Comparison of ENCODE assay signal across 8 cellular contexts in the genomic region with DNA sequence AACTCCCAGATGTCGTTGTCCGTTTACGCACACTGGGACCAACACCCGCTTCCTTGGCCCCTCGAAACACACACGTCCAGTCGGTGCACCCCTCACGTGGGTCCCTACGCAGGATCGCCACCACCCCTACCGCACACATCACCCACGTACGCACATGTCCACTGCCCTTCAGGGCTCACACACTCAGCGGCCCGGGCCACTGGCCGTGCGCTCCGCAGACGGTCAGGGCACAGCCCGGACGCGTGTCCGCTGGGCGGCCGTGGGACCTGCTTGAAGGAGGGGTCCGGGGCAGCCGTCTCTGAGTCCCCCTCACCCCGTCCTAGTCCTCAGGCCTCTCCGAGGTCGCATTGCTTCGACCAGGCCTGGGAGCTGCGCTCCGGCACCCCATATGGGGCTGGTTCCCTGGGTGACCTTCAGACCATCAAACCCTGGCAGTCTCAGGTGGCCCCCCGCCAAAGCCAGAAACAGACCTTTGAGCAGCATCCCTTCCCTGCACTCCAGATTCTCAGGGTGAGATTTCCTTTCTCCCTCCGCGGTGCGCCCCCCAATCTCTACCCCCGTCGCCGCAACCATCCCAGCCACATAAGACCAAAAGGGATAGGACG. TPM values are rescaled to one million over a fixed set of nuclear protein-coding genes. Genes with fewer than 3 reads are reported as not detected.
DNase-seq lines count a peak whose midpoint lies in the region; ATAC-seq, FAIRE-seq and TF ChIP-seq lines count a peak whose summit lies in the region.

No MANE protein-coding gene starts in this region.

- H3K9me3 Mint-ChIP-seq in activated naive CD8-positive, alpha-beta T cell treated with anti-CD3 and anti-CD28 coated beads, Interleukin-2, amount 50 U/mL, for 24 hours = no peaks in the 10 kb centered on the region

- H3K36me3 ChIP-seq in HUES64 (ENCODE audit: insufficient read depth, low read length) = peaks cover 4% of the 10 kb centered on the region
- H3K36me3 ChIP-seq in iPS-20b (ENCODE audit: insufficient read depth, low read depth, low read length) = peaks cover 8% of the 10 kb centered on the region

- peaks cover 41% of the 10 kb centered on the region for H3K27me3 Mint-ChIP-seq in activated naive CD8-positive, alpha-beta T cell treated with anti-CD3 and anti-CD28 coated beads, Interleukin-2, amount 50 U/mL, for 24 hours

- peaks cover 25% of the 10 kb centered on the region for H3K4me1 Mint-ChIP-seq in activated naive CD8-positive, alpha-beta T cell treated with anti-CD3 and anti-CD28 coated beads, Interleukin-2, amount 50 U/mL, for 24 hours

- H3K9me3 ChIP-seq in HUES64 (ENCODE audit: insufficient read depth, low read depth, low read length) = no peaks in the 10 kb centered on the region
- H3K9me3 ChIP-seq in iPS-20b (ENCODE audit: insufficient read depth, low read depth, low read length) = no peaks in the 10 kb centered on the region

- no peaks in the 10 kb centered on the region for H3K36me3 Mint-ChIP-seq in activated naive CD8-positive, alpha-beta T cell treated with anti-CD3 and anti-CD28 coated beads, Interleukin-2, amount 50 U/mL, for 24 hours (ENCODE audit: low read depth)

- DNase-seq in activated naive CD8-positive, alpha-beta T cell treated with anti-CD3 and anti-CD28 coated beads, Interleukin-2, amount 50 U/mL, for 24 hours = peak; percentile 13
- DNase-seq in stimulated activated CD8-positive, alpha-beta memory T cell treated with anti-CD3 and anti-CD28 coated beads, Interleukin-4, amount 100 ng/mL, for 48 hours = peak; percentile 40
- DNase-seq in GM12891 (ENCODE audit: insufficient read length, low spot score) = no peak

- no peak overlapping the region for H3K27ac Mint-ChIP-seq in activated naive CD8-positive, alpha-beta T cell treated with anti-CD3 and anti-CD28 coated beads, Interleukin-2, amount 50 U/mL, for 24 hours

- peaks cover 12% of the 10 kb centered on the region for H3K27me3 ChIP-seq in HUES64 (ENCODE audit: insufficient read depth, low read length)
- H3K27me3 ChIP-seq in iPS-20b (ENCODE audit: insufficient read depth, low read length) = peaks cover 13% of the 10 kb centered on the region

- no peak for ATAC-seq in activated naive CD8-positive, alpha-beta T cell treated with anti-CD3 and anti-CD28 coated beads, Interleukin-2, amount 50 U/mL, for 24 hours
- ATAC-seq in GM21526 (IDR thresholded peaks at IDR 0.05; ENCODE audit: low FRiP score, unreplicated experiment) = no peak
- ATAC-seq in GM18498 (IDR thresholded peaks at IDR 0.05; ENCODE audit: unreplicated experiment) = no peak
- ATAC-seq in HG03159 (IDR thresholded peaks at IDR 0.05; ENCODE audit: unreplicated experiment) = no peak

- no peak for FAIRE-seq in GM12891 (lab: Jason Lieb, UNC)

- TF ChIP-seq POLR2A in GM12891 (IDR thresholded peaks at IDR 0.05; ENCODE audit: low read depth, low read length) = no peak

- H3K4me1 ChIP-seq in HUES64 (ENCODE audit: insufficient read depth, low read length) (peaks cover 7% of the 10 kb centered on the region), iPS-20b (ENCODE audit: insufficient read depth, low read length) (peaks cover 10% of the 10 kb centered on the region; the same call in 1 of the 2 replicates)

- no peak overlapping the region for H3K9ac ChIP-seq in HUES64 (ENCODE audit: low read depth, low read length)
- H3K9ac ChIP-seq in iPS-20b (ENCODE audit: low read depth, low read length) = peak overlapping the region; percentile 54; the same call in 1 of the 2 replicates

- 91% methylated on average over 41 of the region's 41 CpGs for WGBS in HUES64

- H3K4me3 ChIP-seq in HUES64 (ENCODE audit: low read length) = peak overlapping the region; percentile 81; the same call in 1 of the 2 replicates
- peak overlapping the region; percentile 67 for H3K4me3 ChIP-seq in iPS-20b (ENCODE audit: low read length)

- peak overlapping the region; percentile 75 for H3K4me3 Mint-ChIP-seq in activated naive CD8-positive, alpha-beta T cell treated with anti-CD3 and anti-CD28 coated beads, Interleukin-2, amount 50 U/mL, for 24 hours

- H3K27ac ChIP-seq in HUES64 (ENCODE audit: low read depth, low read length) = no peak overlapping the region
- H3K27ac ChIP-seq in iPS-20b (ENCODE audit: low read length) = no peak overlapping the region

TF ChIP-seq in GM12891, 5 proteins besides CTCF, POLR2A, EP300 and RAD21:
- TF ChIP-seq POU2F2 (IDR thresholded peaks at IDR 0.05; ENCODE audit: low read depth, low read length) (no peak), TAF1 (IDR thresholded peaks at IDR 0.05; ENCODE audit: low read depth, low read length) (no peak), SPI1 (IDR thresholded peaks at IDR 0.05; ENCODE audit: low read depth, low read length) (no peak), PAX5 (IDR thresholded peaks at IDR 0.05; ENCODE audit: insufficient read depth, low read length, severe bottlenecking) (no peak), POLR2AphosphoS5 (IDR thresholded peaks at IDR 0.05; ENCODE audit: low read depth, low read length) (no peak)
TF ChIP-seq in GM12891: peak in this region for 0.

RNA-seq across cellular contexts. Expression of a gene that starts 0.9 kb away (rescaled TPM):
- polyA plus RNA-seq in HUES64 (2013, experiment 1 of 2) = 67.1 TPM
- 63.2 TPM for polyA plus RNA-seq in HUES64 (2013, experiment 2 of 2)
- polyA plus RNA-seq in GM12891 (2012; ENCODE audit: low read depth, missing spikeins) = 0.09 TPM
